ENCODE assay signal across 1 cellular context in the genomic region with DNA sequence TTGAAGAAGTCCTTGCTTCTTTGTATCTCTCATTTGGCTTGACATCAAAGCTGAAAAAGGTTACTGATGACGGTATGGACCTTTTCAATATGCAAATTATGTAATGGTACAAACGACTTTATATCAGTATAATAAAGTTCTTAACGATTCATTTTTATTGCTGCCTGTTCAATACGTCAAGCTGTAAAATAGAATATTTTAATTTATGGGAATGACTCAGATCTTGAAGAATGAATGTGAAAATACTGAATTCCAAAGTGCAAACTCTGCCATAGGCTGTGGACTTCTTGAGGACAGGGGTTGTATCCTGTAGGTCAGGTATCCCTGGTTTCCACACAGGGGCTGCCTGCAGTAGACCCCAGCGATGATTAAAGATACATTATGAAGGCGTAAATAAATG.
TF ChIP-seq lines count a peak whose summit lies in the region.

No MANE protein-coding gene starts in this region.

TF ChIP-seq in IMR-90, 13 proteins besides CTCF, POLR2A, EP300 and RAD21:
- no peak for TF ChIP-seq CEBPB (IDR thresholded peaks at IDR 0.05; ENCODE audit: low read depth, low read length)
- no peak for TF ChIP-seq RCOR1 (IDR thresholded peaks at IDR 0.05; ENCODE audit: insufficient replicate concordance, low read length)
- no peak for TF ChIP-seq SMC3 (IDR thresholded peaks at IDR 0.05; ENCODE audit: low read depth, low read length)
- no peak for TF ChIP-seq MAZ (IDR thresholded peaks at IDR 0.05; ENCODE audit: borderline replicate concordance, low read depth, low read length)
- no peak for TF ChIP-seq BHLHE40 (IDR thresholded peaks at IDR 0.05; ENCODE audit: low read depth, low read length)
- TF ChIP-seq CHD1 (IDR thresholded peaks at IDR 0.05; ENCODE audit: low read depth, low read length) = no peak
- TF ChIP-seq, protein P1, sequence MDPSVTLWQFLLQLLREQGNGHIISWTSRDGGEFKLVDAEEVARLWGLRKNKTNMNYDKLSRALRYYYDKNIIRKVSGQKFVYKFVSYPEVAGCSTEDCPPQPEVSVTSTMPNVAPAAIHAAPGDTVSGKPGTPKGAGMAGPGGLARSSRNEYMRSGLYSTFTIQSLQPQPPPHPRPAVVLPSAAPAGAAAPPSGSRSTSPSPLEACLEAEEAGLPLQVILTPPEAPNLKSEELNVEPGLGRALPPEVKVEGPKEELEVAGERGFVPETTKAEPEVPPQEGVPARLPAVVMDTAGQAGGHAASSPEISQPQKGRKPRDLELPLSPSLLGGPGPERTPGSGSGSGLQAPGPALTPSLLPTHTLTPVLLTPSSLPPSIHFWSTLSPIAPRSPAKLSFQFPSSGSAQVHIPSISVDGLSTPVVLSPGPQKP (IDR thresholded peaks at IDR 0.05; ENCODE audit: borderline replicate concordance, low read depth, low read length) = no peak
- TF ChIP-seq MXI1 (IDR thresholded peaks at IDR 0.05; ENCODE audit: borderline replicate concordance, low read depth, low read length) = no peak
- TF ChIP-seq RFX5 (IDR thresholded peaks at IDR 0.05; ENCODE audit: low read depth, low read length) = no peak
- TF ChIP-seq, protein P2, sequence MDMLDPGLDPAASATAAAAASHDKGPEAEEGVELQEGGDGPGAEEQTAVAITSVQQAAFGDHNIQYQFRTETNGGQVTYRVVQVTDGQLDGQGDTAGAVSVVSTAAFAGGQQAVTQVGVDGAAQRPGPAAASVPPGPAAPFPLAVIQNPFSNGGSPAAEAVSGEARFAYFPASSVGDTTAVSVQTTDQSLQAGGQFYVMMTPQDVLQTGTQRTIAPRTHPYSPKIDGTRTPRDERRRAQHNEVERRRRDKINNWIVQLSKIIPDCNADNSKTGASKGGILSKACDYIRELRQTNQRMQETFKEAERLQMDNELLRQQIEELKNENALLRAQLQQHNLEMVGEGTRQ (IDR thresholded peaks at IDR 0.05; ENCODE audit: low read depth, low read length) = no peak
TF ChIP-seq in IMR-90: peak in this region for 0.
